Comparison of ENCODE assay signal across 8 cellular contexts in genomic region chr21:33265664-33266049, GRCh38. TPM values are rescaled to one million over a fixed set of nuclear protein-coding genes. Genes with fewer than 3 reads are reported as not detected.
DNase-seq lines count a peak whose midpoint lies in the region; ATAC-seq, FAIRE-seq and TF ChIP-seq lines count a peak whose summit lies in the region.

No MANE protein-coding gene starts in this region.

- H3K36me3 ChIP-seq in Panc1 (ENCODE audit: control insufficient read depth, insufficient read depth, low read length) = no peaks in the 10 kb centered on the region

- in situ Hi-C loops in Panc1 (cut with HindIII; ENCODE audit: low pct_unique_long_range_greater_than_20kb, low sequenced_read_pairs) = no loop called here

- ATAC-seq in HG02938 (IDR thresholded peaks at IDR 0.05; ENCODE audit: unreplicated experiment) = peak; percentile 37
- peak; percentile 72 for ATAC-seq in Panc1
- peak; percentile 40 for ATAC-seq in central memory CD8-positive, alpha-beta T cell (replicated peaks; ENCODE audit: extremely low read depth, poor library complexity, severe bottlenecking)
- ATAC-seq in left colon = peak; percentile 9

- H3K27me3 ChIP-seq in Panc1 (ENCODE audit: control insufficient read depth, insufficient read depth, low read length) = no peaks in the 10 kb centered on the region

- H3K9me3 Mint-ChIP-seq in activated T-cell treated with anti-CD3 and anti-CD28 coated beads, Interleukin-2, amount 50 U/mL, for 24 hours = no peaks in the 10 kb centered on the region
- no peaks in the 10 kb centered on the region for H3K9me3 Mint-ChIP-seq in central memory CD8-positive, alpha-beta T cell

- H3K36me3 Mint-ChIP-seq in activated T-cell treated with anti-CD3 and anti-CD28 coated beads, Interleukin-2, amount 50 U/mL, for 24 hours (ENCODE audit: low read depth) = peaks cover 69% of the 10 kb centered on the region
- peaks cover 35% of the 10 kb centered on the region for H3K36me3 Mint-ChIP-seq in central memory CD8-positive, alpha-beta T cell (ENCODE audit: insufficient read depth)

- no peaks in the 10 kb centered on the region for H3K9me3 ChIP-seq in Panc1 (ENCODE audit: control insufficient read depth, insufficient read depth, low read depth, low read length)

- FAIRE-seq in D721Med (lab: Jason Lieb, UNC) = no peak

- H3K27ac ChIP-seq in Panc1 (ENCODE audit: low read length) (no peak overlapping the region), substantia nigra (ENCODE audit: low read depth, low read length, poor library complexity, severe bottlenecking) (peak overlapping the region; percentile 82)

- H3K4me3 Mint-ChIP-seq in activated T-cell treated with anti-CD3 and anti-CD28 coated beads, Interleukin-2, amount 50 U/mL, for 24 hours = peak overlapping the region; percentile 89
- H3K4me3 Mint-ChIP-seq in central memory CD8-positive, alpha-beta T cell = peak overlapping the region; percentile 99

- H3K4me1 ChIP-seq in Panc1 (ENCODE audit: control insufficient read depth, insufficient read depth, low read length) = 0 out of 2 replicates have a peak, but pooled peaks cover 2% of the 10 kb centered on the region

- BruUV-seq in Panc1 (replicated peaks; lab: Mats Ljungman, UMichigan) = no TSS peak

- H3K27ac Mint-ChIP-seq in activated T-cell treated with anti-CD3 and anti-CD28 coated beads, Interleukin-2, amount 50 U/mL, for 24 hours = peak overlapping the region; percentile 90
- peak overlapping the region; percentile 98 for H3K27ac Mint-ChIP-seq in central memory CD8-positive, alpha-beta T cell (ENCODE audit: low read depth)

- intact Hi-C loops in Panc1 (cut with micrococcal nuclease; ENCODE audit: unreplicated experiment) = no loop called here
- intact Hi-C loops in left colon (cut with DNase I, micrococcal nuclease) = loop anchor here in 1 of 2 donors (10.0 kb wide), 1 partner anchor 61 kb away; no protein-coding TSS in a partner anchor

- peaks cover 61% of the 10 kb centered on the region for H3K4me1 Mint-ChIP-seq in activated T-cell treated with anti-CD3 and anti-CD28 coated beads, Interleukin-2, amount 50 U/mL, for 24 hours (ENCODE audit: low read depth)
- H3K4me1 Mint-ChIP-seq in central memory CD8-positive, alpha-beta T cell = peaks cover 44% of the 10 kb centered on the region

- TF ChIP-seq CTCF in Panc1 (IDR thresholded peaks at IDR 0.05) (no peak), D721Med (IDR thresholded peaks at IDR 0.05; ENCODE audit: insufficient read depth, missing control alignments) (no peak)

- peak overlapping the region; percentile 58 to 68 for H3K4me3 ChIP-seq in Panc1 (ENCODE audit: low read depth in 2 of 2, low read length in 2 of 2)

- POLR2A ChIA-PET in Panc1 (lab: Charles Lee) = no interaction called here

- CTCF ChIA-PET in Panc1 (lab: Charles Lee) = no interaction called here

- no peaks in the 10 kb centered on the region for H3K27me3 Mint-ChIP-seq in activated T-cell treated with anti-CD3 and anti-CD28 coated beads, Interleukin-2, amount 50 U/mL, for 24 hours
- H3K27me3 Mint-ChIP-seq in central memory CD8-positive, alpha-beta T cell = no peaks in the 10 kb centered on the region

- DNase-seq in activated T-cell treated with anti-CD3 and anti-CD28 coated beads, Interleukin-2, amount 50 U/mL, for 24 hours = no peak
- no peak for DNase-seq in activated T-cell treated with anti-CD3 and anti-CD28 coated beads, Interleukin-2, amount 50 U/mL, for 1 hour
- no peak for DNase-seq in Panc1 (ENCODE audit: low read depth, low spot score)
- no peak for DNase-seq in central memory CD8-positive, alpha-beta T cell (ENCODE audit: low spot score in 2 of 2)
- peak; percentile 48 to 69 for DNase-seq in left colon
- peak in 28 of 49 donors; percentile 2 to 51 (median 17) for DNase-seq in substantia nigra (lab: John Stamatoyannopoulos, UW)
- DNase-seq in D721Med (ENCODE audit: insufficient read length, low spot score) = no peak

RNA-seq across cellular contexts. Expression of gene IL10RB, which starts 0.5 kb away (rescaled TPM):
- total RNA-seq in Panc1 (2021; ENCODE audit: unreplicated experiment) = 17.7 TPM
- polyA plus RNA-seq in Panc1 (2012; ENCODE audit: insufficient read length) = 18.6 TPM
- total RNA-seq in left colon = 100 to 1,000 TPM in 1 of 2 donors, 10 to 100 TPM in 1; 79.7 to 103 TPM

RNA-seq across cellular contexts. Expression of gene IFNAR2, which starts 35.9 kb away (rescaled TPM):
- total RNA-seq in Panc1 (2021; ENCODE audit: unreplicated experiment) = 18.2 TPM
- polyA plus RNA-seq in Panc1 (2012; ENCODE audit: insufficient read length) = 9.7 TPM
- total RNA-seq in left colon = 10 to 100 TPM in 1 of 2 donors, 1 to 10 TPM in 1; 8.6 to 17.7 TPM

RNA-seq across cellular contexts. Expression of gene IFNAR1, which starts 59.1 kb away (rescaled TPM):
- total RNA-seq in Panc1 (2021; ENCODE audit: unreplicated experiment) (23.8 TPM), left colon (10 to 100 TPM; 37.1 to 50.1 TPM)
- polyA plus RNA-seq in Panc1 (2012; ENCODE audit: insufficient read length) = 26.6 TPM

Comparison
In these comparisons a context has a peak if more than half of its experiments do, and no peak if none do; other contexts are left out.
1. DNase-seq: peak in left colon (2 of 2) and substantia nigra (28 of 49); none in activated T-cell treated with anti-CD3 and anti-CD28 coated beads, Interleukin-2, amount 50 U/mL, for 24 hours (single experiment), activated T-cell treated with anti-CD3 and anti-CD28 coated beads, Interleukin-2, amount 50 U/mL, for 1 hour (single experiment), Panc1 (single experiment), central memory CD8-positive, alpha-beta T cell (0 of 2) and D721Med (single experiment).
2. ATAC-seq: peak in every context shown above with its lines; median percentile 72 in Panc1; 40 in central memory CD8-positive, alpha-beta T cell; 37 in HG02938; 9 in left colon.